In the genomic region with DNA sequence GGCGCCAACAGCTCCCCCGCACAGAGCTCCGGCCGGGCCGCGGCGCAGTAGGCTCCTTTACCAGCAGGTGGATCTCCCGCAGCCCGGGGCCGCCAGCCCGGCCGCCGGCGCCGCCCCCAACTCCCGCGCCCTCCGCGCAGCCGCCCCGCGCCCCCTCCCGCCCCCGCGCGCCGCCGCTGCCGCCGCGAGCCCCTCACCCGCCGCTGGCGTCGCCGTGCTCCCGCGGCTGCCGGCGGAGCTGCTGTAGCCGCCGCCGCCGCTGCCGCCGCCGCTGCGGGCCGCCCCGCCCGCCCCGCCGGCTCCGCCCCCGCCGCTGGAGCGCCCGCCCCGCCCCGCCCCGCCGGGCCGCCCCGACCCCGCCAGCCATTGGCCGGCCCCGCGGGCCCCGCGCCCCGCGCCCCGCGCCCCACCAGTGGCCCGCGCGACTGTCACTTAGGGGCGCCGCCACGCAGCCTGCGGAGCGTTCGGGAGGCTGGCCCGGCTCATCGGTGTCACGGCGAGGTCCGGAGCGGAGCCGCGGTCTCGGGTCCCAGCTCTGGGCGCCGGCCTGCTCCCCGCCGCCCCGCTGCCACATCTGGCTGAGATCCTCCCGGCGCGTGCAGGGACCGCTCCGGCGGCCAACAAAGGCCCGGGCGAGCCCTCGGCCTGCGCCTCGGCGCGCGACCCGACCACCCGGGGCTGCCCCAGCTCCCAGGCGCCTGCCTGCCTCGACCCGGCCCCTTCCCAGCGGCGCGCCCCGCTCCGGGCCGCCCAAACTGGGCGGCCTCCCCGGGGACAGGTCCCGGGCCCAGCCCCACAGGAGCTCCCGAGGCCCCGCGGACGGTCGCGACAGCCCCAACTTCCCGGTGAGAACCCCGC, we compare ENCODE assay signal across 8 cellular contexts. TPM values are rescaled to one million over a fixed set of nuclear protein-coding genes. Genes with fewer than 3 reads are reported as not detected.
DNase-seq lines count a peak whose midpoint lies in the region; ATAC-seq and TF ChIP-seq lines count a peak whose summit lies in the region.

A gene (minus strand): TSS at position 282 of the 858 bp plus-strand sequence. CDS start 4,800 bp downstream, outside the sequence.

- H3K27me3 ChIP-seq in thoracic aorta (replicated peaks; ENCODE audit: insufficient read depth), result no peaks in the 10 kb centered on the region

- no peak within 1 kb of the TSS for H3K27ac Mint-ChIP-seq in osteocyte (ENCODE audit: unreplicated experiment)

- no peak for TF ChIP-seq CTCF in osteocyte (IDR thresholded peaks at IDR 0.05)
- TF ChIP-seq CTCF in thoracic aorta (IDR thresholded peaks at IDR 0.05), result no peak

- H3K4me3 Mint-ChIP-seq in osteocyte (ENCODE audit: unreplicated experiment), result peak within 1 kb of the TSS; percentile 63

- DNase-seq in C1 segment of cervical spinal cord (lab: John Stamatoyannopoulos, UW) (peak in 13 of 14 donors; percentile 34 to 88 (median 62)), glomerular endothelial cell (ENCODE audit: extremely low read depth, low read depth, low spot score) (no peak), osteocyte (ENCODE audit: extremely low spot score, unreplicated experiment) (no peak), thoracic aorta (ENCODE audit: low spot score) (no peak)
- peak; percentile 51 to 84 (median 65) for DNase-seq in activated naive CD4-positive, alpha-beta T cell (lab: John Stamatoyannopoulos, UW)

- H3K27ac ChIP-seq in thoracic aorta, result peak within 1 kb of the TSS; percentile 74 to 83

- peaks cover 21 to 42% of the 10 kb centered on the region in 2 donors for H3K4me1 ChIP-seq in thoracic aorta (ENCODE audit: control insufficient read depth in 1 of 2, low read depth in 2 of 2)

- ATAC-seq in GM19025 (IDR thresholded peaks at IDR 0.05; ENCODE audit: low read depth, unreplicated experiment), result peak; percentile 83
- peak; percentile 76 for ATAC-seq in HG03342 (IDR thresholded peaks at IDR 0.05; ENCODE audit: unreplicated experiment)
- peak; percentile 62 for ATAC-seq in thoracic aorta (ENCODE audit: insufficient number of reproducible peaks, low FRiP score, low read depth)

- H3K4me3 ChIP-seq in thoracic aorta, result peak within 1 kb of the TSS; percentile 88

- H3K4me1 Mint-ChIP-seq in osteocyte (ENCODE audit: unreplicated experiment), result peaks cover 4% of the 10 kb centered on the region

- H3K9me3 ChIP-seq in thoracic aorta, result no peaks in the 10 kb centered on the region

- peak; percentile 62; the same call in 1 of the 2 replicates for TF ChIP-seq POLR2A in Raji (IDR thresholded peaks at IDR 0.05; ENCODE audit: insufficient read depth, low read depth, low read length)

- no peaks in the 10 kb centered on the region for H3K36me3 Mint-ChIP-seq in osteocyte (ENCODE audit: unreplicated experiment)

- H3K36me3 ChIP-seq in thoracic aorta, result no peaks in the 10 kb centered on the region

- H3K27me3 Mint-ChIP-seq in osteocyte (ENCODE audit: unreplicated experiment), result peaks cover 72% of the 10 kb centered on the region

- H3K9me3 Mint-ChIP-seq in osteocyte (ENCODE audit: unreplicated experiment), result no peaks in the 10 kb centered on the region

RNA-seq across cellular contexts. Expression of the gene that starts here (rescaled TPM):
- total RNA-seq in glomerular endothelial cell (60.4 and 68.4 TPM in 2 replicates), osteocyte (0.38 TPM in 1 of 2 replicates, not detected in the other), thoracic aorta (10 to 100 TPM; 44.0 to 80.8 TPM)

Comparison
In these comparisons a context has a peak if more than half of its experiments do, and no peak if none do; other contexts are left out.
1. RNA of the gene that starts here (total RNA-seq): 44.0 to 80.8 TPM in thoracic aorta and 60.4 to 68.4 TPM in glomerular endothelial cell; 0.38 TPM in osteocyte; every median in the first group is over 10 times any median in the second.
2. DNase-seq: peak in C1 segment of cervical spinal cord (13 of 14) and activated naive CD4-positive, alpha-beta T cell (4 of 4); none in glomerular endothelial cell (single experiment), osteocyte (single experiment) and thoracic aorta (single experiment).
3. Peak in every context shown above with its lines, with median percentiles within 50 percentile points of each other: ATAC-seq.